20 cellular contexts compared by ENCODE assay signal in the genomic region with DNA sequence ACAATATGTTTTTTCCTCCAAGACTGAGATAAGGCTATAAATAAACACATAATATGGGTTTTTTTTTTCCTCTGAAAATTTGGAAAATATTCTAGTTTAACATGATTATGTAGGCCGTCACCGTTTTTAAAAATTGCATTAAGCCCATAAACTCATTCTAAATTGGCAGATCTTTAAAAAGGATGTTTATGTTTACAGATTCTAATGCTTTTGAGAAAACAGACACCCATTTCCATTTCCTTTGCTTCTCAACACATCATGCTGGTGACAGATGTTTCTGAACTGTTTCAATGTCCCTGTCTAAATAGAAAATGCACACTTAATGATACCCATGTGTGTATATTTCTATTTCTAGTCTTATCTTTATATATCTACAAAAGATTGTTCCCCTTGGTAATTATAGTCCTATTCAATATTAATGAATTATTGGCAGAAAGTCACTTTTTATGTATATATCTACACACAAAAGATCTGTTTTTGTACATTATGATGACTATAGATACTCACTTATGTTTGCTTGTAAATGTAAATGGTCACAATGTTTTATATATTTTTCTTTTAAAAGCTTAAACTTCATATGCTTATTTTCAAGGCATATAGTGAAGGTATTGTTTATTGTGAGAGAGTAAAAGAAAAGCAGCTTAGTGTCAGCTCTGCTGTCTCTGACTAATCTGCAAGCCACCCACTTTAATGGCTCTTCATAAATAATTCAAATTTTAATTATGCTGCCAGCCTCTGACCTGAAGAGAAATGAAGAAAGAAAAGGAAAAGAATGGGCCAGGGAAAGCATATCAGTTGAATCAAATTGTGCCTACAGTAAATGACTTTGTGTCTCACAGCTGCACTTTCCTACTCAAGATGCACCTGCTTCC.
DNase-seq lines count a peak whose midpoint lies in the region; ATAC-seq, FAIRE-seq and TF ChIP-seq lines count a peak whose summit lies in the region.
"Had no signal": no experiment of that assay in that cellular context is flagged by ENCODE, and none has a peak within 500 bp of the region (broad histone marks: within the 10 kb centered on the region; RNA-seq: fewer than 3 reads in every experiment).

No MANE protein-coding gene starts in this region.

- H3K4me3 ChIP-seq in BE2C (ENCODE audit: low read depth, low read length) (peak overlapping the region; percentile 6; the same call in 1 of the 2 replicates), dorsolateral prefrontal cortex (peak overlapping the region in 18 of 59 donors; percentile 0 to 37 (median 22))
- H3K4me3 ChIP-seq: hepatocyte had no signal

- intact Hi-C loops in dorsolateral prefrontal cortex (cut with DNase I): no loop called here

- H3K9me3 ChIP-seq in BE2C: no peaks in the 10 kb centered on the region

- ATAC-seq in HG03354 (IDR thresholded peaks at IDR 0.05; ENCODE audit: poor library complexity, severe bottlenecking, unreplicated experiment) (no peak), GM21528 (IDR thresholded peaks at IDR 0.05; ENCODE audit: low FRiP score, unreplicated experiment) (no peak)
- ATAC-seq in activated CD4-positive, CD25-positive, alpha-beta regulatory T cell treated with anti-CD3 and anti-CD28 coated beads, Interleukin-2, amount 50 U/mL, for 24 hours: no peak
- ATAC-seq: HCT116, sciatic nerve had no signal

- no peaks in the 10 kb centered on the region for H3K36me3 ChIP-seq in BE2C

- peaks cover 35% of the 10 kb centered on the region for H3K4me1 ChIP-seq in BE2C

- H3K27me3 ChIP-seq in BE2C (no peaks in the 10 kb centered on the region), dorsolateral prefrontal cortex (no peaks in the 10 kb centered on the region)
- H3K27me3 ChIP-seq: hepatocyte had no signal

- TF ChIP-seq CTCF in BE2C (IDR thresholded peaks at IDR 0.05; ENCODE audit: low read depth, low read length) (no peak), dorsolateral prefrontal cortex (IDR thresholded peaks at IDR 0.05 in 54 of 56, conservative IDR thresholded peaks at IDR 0.05 in 2 of 56; ENCODE audit: low read depth in 1 of 56, partially characterized antibody in 56 of 56) (no peak)

- DNase-seq in BE2C (no peak), NCI-H1092 treated with DMSO at 0.1 percent for 48 hours (lab: John Stamatoyannopoulos, UW) (peak; percentile 98), NCI-H524 (lab: John Stamatoyannopoulos, UW) (peak; percentile 12 to 71), dorsolateral prefrontal cortex (no peak), RCC 7860 (ENCODE audit: low spot score) (no peak)
- DNase-seq: activated CD4-positive, alpha-beta T cell treated with anti-CD3 and anti-CD28 coated beads, Interleukin-2, amount 10 ng/mL, durations not matched to agents 7 days and 5 days; amygdala; effector CD4-positive, alpha-beta T cell; NCI-H187; stimulated activated naive CD4-positive, alpha-beta T cell treated with Interleukin-2 at 50 U/mL for 16 hours; trophoblast cell had no signal

- no peak for FAIRE-seq in RCC 7860 (lab: Jason Lieb, UNC)
- FAIRE-seq: keratinocyte, TTC549 had no signal

- peak overlapping the region in 33 of 59 donors; percentile 1 to 69 (median 36) for H3K27ac ChIP-seq in dorsolateral prefrontal cortex
- H3K27ac ChIP-seq: hepatocyte, KMS-11 had no signal

Comparison
In these comparisons a context has a peak if more than half of its experiments do, and no peak if none do; other contexts are left out.
1. DNase-seq: peak in NCI-H1092 treated with DMSO at 0.1 percent for 48 hours (single experiment) and NCI-H524 (2 of 2); none in BE2C (single experiment), dorsolateral prefrontal cortex (0 of 10) and RCC 7860 (single experiment).